Comparison of ENCODE assay signal across 2 cellular contexts in the genomic region with DNA sequence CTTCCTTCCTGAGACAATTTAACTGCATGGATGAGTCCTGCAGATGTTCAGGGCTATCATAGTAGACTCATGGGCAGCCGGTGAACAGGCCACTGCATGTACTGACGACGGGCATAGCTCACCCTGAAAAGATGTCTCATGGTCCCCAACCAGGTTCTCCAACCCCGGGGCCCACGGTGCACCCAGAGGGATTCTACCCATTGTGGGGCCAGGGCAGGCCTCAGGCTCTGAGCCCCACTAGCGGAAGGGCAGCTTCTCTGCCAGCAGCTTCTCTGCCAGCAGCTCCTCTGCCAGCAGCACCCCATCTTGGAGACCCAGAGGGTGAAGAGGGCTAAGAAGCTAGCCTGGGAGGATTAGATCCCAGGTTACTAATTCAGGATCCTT.
TF ChIP-seq lines count a peak whose summit lies in the region.

No MANE protein-coding gene starts in this region.

TF ChIP-seq in HepG2, 621 proteins besides CTCF, POLR2A, EP300 and RAD21:
- TF ChIP-seq FOXO1 (CRISPR knock-in tag; IDR thresholded peaks at IDR 0.05) (no peak), ATF6 (CRISPR knock-in tag; conservative IDR thresholded peaks at IDR 0.05) (no peak), KDM5B (CRISPR knock-in tag; IDR thresholded peaks at IDR 0.05; ENCODE audit: borderline replicate concordance) (no peak), ZNF12 (CRISPR knock-in tag; IDR thresholded peaks at IDR 0.05) (no peak), SMARCE1 (IDR thresholded peaks at IDR 0.05; ENCODE audit: borderline replicate concordance) (no peak), ZNF75D (CRISPR knock-in tag; IDR thresholded peaks at IDR 0.05; ENCODE audit: borderline replicate concordance) (no peak), HOXA7 (CRISPR knock-in tag; IDR thresholded peaks at IDR 0.05) (0 out of 2 replicates have a peak, but pooled peaks have one; percentile 44)
- TF ChIP-seq, protein P1, sequence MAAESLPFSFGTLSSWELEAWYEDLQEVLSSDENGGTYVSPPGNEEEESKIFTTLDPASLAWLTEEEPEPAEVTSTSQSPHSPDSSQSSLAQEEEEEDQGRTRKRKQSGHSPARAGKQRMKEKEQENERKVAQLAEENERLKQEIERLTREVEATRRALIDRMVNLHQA (CRISPR knock-in tag; IDR thresholded peaks at IDR 0.05) = no peak

TF ChIP-seq in H1, 55 proteins besides CTCF, POLR2A, EP300 and RAD21:
- no peak for TF ChIP-seq YY1 (IDR thresholded peaks at IDR 0.05; ENCODE audit: low read depth, low read length)
- TF ChIP-seq KDM5A (IDR thresholded peaks at IDR 0.05; ENCODE audit: low read length) = no peak
- TF ChIP-seq SIRT6 (IDR thresholded peaks at IDR 0.05; ENCODE audit: low read length) = no peak
- TF ChIP-seq BACH1 (IDR thresholded peaks at IDR 0.05; ENCODE audit: low read length) = no peak
- no peak for TF ChIP-seq RXRA (IDR thresholded peaks at IDR 0.05; ENCODE audit: insufficient read depth, low read depth, low read length)
- TF ChIP-seq SAP30 (IDR thresholded peaks at IDR 0.05; ENCODE audit: insufficient read depth, insufficient replicate concordance, low read length) = no peak
- TF ChIP-seq, protein P2, sequence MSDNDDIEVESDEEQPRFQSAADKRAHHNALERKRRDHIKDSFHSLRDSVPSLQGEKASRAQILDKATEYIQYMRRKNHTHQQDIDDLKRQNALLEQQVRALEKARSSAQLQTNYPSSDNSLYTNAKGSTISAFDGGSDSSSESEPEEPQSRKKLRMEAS (IDR thresholded peaks at IDR 0.05) = no peak
- TF ChIP-seq BRCA1 (IDR thresholded peaks at IDR 0.05; ENCODE audit: low read depth, low read length) = no peak
- no peak for TF ChIP-seq KDM1A (IDR thresholded peaks at IDR 0.05; ENCODE audit: borderline replicate concordance, low read length)
- TF ChIP-seq SP4 (IDR thresholded peaks at IDR 0.05; ENCODE audit: low read length) = no peak
- TF ChIP-seq MAFK (IDR thresholded peaks at IDR 0.05; ENCODE audit: low read depth, low read length) = no peak
- no peak for TF ChIP-seq FOSL1 (IDR thresholded peaks at IDR 0.05; ENCODE audit: insufficient read depth, low read depth, low read length)
- TF ChIP-seq SIX5 (IDR thresholded peaks at IDR 0.05; ENCODE audit: low read depth, low read length) = no peak
- no peak for TF ChIP-seq CHD2 (IDR thresholded peaks at IDR 0.05; ENCODE audit: low read length)
- TF ChIP-seq, protein P3, sequence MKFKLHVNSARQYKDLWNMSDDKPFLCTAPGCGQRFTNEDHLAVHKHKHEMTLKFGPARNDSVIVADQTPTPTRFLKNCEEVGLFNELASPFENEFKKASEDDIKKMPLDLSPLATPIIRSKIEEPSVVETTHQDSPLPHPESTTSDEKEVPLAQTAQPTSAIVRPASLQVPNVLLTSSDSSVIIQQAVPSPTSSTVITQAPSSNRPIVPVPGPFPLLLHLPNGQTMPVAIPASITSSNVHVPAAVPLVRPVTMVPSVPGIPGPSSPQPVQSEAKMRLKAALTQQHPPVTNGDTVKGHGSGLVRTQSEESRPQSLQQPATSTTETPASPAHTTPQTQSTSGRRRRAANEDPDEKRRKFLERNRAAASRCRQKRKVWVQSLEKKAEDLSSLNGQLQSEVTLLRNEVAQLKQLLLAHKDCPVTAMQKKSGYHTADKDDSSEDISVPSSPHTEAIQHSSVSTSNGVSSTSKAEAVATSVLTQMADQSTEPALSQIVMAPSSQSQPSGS (IDR thresholded peaks at IDR 0.05; ENCODE audit: low read length) = no peak
- no peak for TF ChIP-seq KDM4A (IDR thresholded peaks at IDR 0.05; ENCODE audit: low read depth, low read length, severe bottlenecking)
- no peak for TF ChIP-seq RBBP5 (IDR thresholded peaks at IDR 0.05; ENCODE audit: borderline replicate concordance, low read depth, low read length)
- TF ChIP-seq CBX8 (IDR thresholded peaks at IDR 0.05; ENCODE audit: borderline replicate concordance, low read depth, low read length) = no peak
- no peak for TF ChIP-seq BCL11A (IDR thresholded peaks at IDR 0.05; ENCODE audit: low read depth in 2 of 2, low read length in 2 of 2)
